8 cellular contexts compared by ENCODE assay signal in the genomic region with DNA sequence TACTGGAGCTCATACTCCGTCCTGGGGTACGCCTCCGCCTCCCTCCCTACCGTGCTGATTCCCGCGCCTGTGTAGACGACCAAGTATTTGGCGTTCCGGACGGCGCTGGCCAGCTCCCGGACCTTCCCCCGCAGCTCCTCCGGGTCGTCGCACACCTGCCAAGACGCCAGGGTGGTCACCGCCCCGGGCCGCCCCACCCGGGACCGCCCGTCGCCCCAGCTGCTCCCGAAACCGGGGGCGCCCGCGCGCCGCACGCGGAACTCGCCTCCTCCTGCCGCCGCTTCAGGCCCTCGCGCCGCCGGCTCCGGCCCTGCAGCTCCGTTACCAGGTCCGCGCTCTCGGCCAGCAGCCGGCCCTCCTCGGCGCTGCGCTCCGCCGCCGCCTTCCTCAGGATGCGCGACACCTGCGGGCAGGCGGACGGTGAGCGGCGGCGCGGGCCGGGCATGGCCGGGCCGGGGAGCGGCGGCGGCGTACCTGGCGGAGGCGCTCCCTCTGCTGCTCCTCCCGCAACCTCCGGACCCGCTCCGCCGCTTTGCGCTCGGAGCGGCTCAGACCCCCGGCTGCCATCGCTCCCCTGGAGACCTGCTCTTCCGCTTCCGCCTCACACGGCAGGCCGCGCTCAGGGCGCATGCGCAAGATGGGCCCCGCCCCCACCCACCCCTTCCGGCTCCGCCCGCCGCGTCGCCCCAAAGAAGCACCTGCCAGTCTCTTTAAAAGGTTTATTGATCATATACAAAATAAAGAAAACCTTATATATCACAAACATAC. TPM values are rescaled to one million over a fixed set of nuclear protein-coding genes. Genes with fewer than 3 reads are reported as not detected.
DNase-seq lines count a peak whose midpoint lies in the region; ATAC-seq and TF ChIP-seq lines count a peak whose summit lies in the region.

A gene with protein sequence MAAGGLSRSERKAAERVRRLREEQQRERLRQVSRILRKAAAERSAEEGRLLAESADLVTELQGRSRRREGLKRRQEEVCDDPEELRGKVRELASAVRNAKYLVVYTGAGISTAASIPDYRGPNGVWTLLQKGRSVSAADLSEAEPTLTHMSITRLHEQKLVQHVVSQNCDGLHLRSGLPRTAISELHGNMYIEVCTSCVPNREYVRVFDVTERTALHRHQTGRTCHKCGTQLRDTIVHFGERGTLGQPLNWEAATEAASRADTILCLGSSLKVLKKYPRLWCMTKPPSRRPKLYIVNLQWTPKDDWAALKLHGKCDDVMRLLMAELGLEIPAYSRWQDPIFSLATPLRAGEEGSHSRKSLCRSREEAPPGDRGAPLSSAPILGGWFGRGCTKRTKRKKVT (minus strand): TSS at position 612 of the 768 bp plus-strand sequence. CDS start 45 bp downstream, at position 567.

- peak within 1 kb of the TSS; percentile 83 for H3K4me3 ChIP-seq in Karpas-422 (ENCODE audit: low read length)

- peak; percentile 73 for DNase-seq in Caki2 (ENCODE audit: low read depth)
- peak; percentile 94 for DNase-seq in Karpas-422
- peak; percentile 87 for DNase-seq in RWPE1 (ENCODE audit: low spot score)
- DNase-seq in activated T-helper 2 cell treated with anti-CD3 and anti-CD28 coated beads, Interferon-gamma antibody, Interleukin-2, Interleukin-4, amounts not matched to agents 10 μg/mL and 5 μg/mL and 100 μg/mL, durations not matched to agents 14 hours and 24 hours and 36 hours (ENCODE audit: low spot score): peak; percentile 76
- DNase-seq in fibroblast of peridontal ligament (ENCODE audit: extremely low read depth): peak; percentile 51
- DNase-seq in stimulated activated naive CD8-positive, alpha-beta T cell treated with anti-CD3 and anti-CD28 coated beads, Interleukin-15, Interleukin-2, amounts not matched to agents 100 U/mL and 50 U/mL, for 24 hours: peak; percentile 86

- CTCF ChIA-PET in RWPE1 (lab: Yijun Ruan, JAX): interaction anchor here (0.7 kb wide), 2 partner anchors 35 to 205 kb away, joined by 3 to 5 read pairs; a partner anchor contains a TSS

- no peaks in the 10 kb centered on the region for H3K27me3 Mint-ChIP-seq in activated T-helper 2 cell treated with anti-CD3 and anti-CD28 coated beads, Interferon-gamma antibody, Interleukin-2, Interleukin-4, amounts not matched to agents 10 μg/mL and 5 μg/mL and 100 μg/mL, durations not matched to agents 14 hours and 24 hours and 36 hours (ENCODE audit: low read depth)
- H3K27me3 Mint-ChIP-seq in nephron (ENCODE audit: low read depth): peaks cover 4% of the 10 kb centered on the region

- peaks cover 64% of the 10 kb centered on the region for H3K36me3 Mint-ChIP-seq in activated T-helper 2 cell treated with anti-CD3 and anti-CD28 coated beads, Interferon-gamma antibody, Interleukin-2, Interleukin-4, amounts not matched to agents 10 μg/mL and 5 μg/mL and 100 μg/mL, durations not matched to agents 14 hours and 24 hours and 36 hours (ENCODE audit: low read depth)
- H3K36me3 Mint-ChIP-seq in nephron (ENCODE audit: low read depth): peaks cover 33% of the 10 kb centered on the region

- peak within 1 kb of the TSS; percentile 81 for H3K9ac ChIP-seq in Karpas-422 (ENCODE audit: low read length)

- peaks cover 33% of the 10 kb centered on the region for H3K79me2 ChIP-seq in Karpas-422 (ENCODE audit: low read length)

- TF ChIP-seq CTCF in RWPE1 (conservative IDR thresholded peaks at IDR 0.05; ENCODE audit: low read depth) (no peak), nephron (IDR thresholded peaks at IDR 0.05; ENCODE audit: unreplicated experiment in 3 of 3) (peak in 1 of 3 experiments; percentile 17)

- no peak within 1 kb of the TSS for H2AFZ ChIP-seq in Karpas-422 (ENCODE audit: low read length)

- no peaks in the 10 kb centered on the region for H3K9me3 Mint-ChIP-seq in activated T-helper 2 cell treated with anti-CD3 and anti-CD28 coated beads, Interferon-gamma antibody, Interleukin-2, Interleukin-4, amounts not matched to agents 10 μg/mL and 5 μg/mL and 100 μg/mL, durations not matched to agents 14 hours and 24 hours and 36 hours
- H3K9me3 Mint-ChIP-seq in nephron: no peaks in the 10 kb centered on the region

- peak; percentile 60 for ATAC-seq in GM21619 (IDR thresholded peaks at IDR 0.05; ENCODE audit: unreplicated experiment)
- ATAC-seq in stimulated activated naive CD8-positive, alpha-beta T cell treated with anti-CD3 and anti-CD28 coated beads, Interleukin-15, Interleukin-2, amounts not matched to agents 100 U/mL and 50 U/mL, for 24 hours: peak; percentile 73

- H3K4me3 Mint-ChIP-seq in activated T-helper 2 cell treated with anti-CD3 and anti-CD28 coated beads, Interferon-gamma antibody, Interleukin-2, Interleukin-4, amounts not matched to agents 10 μg/mL and 5 μg/mL and 100 μg/mL, durations not matched to agents 14 hours and 24 hours and 36 hours (ENCODE audit: low read depth): peak within 1 kb of the TSS; percentile 92
- peak within 1 kb of the TSS; percentile 85 to 88 (median 87) for H3K4me3 Mint-ChIP-seq in nephron

- H4K20me1 ChIP-seq in Karpas-422 (ENCODE audit: insufficient read depth, low read depth, low read length): peaks cover 17% of the 10 kb centered on the region; the same call in 1 of the 2 replicates

- in situ Hi-C loops in Caki2 (cut with HindIII; ENCODE audit: low pct_unique_long_range_greater_than_20kb, low sequenced_read_pairs): no loop called here

- H3K4me2 ChIP-seq in Karpas-422 (ENCODE audit: low read depth, low read length, poor library complexity, severe bottlenecking): peak within 1 kb of the TSS; percentile 92

- H3K27ac ChIP-seq in Karpas-422 (ENCODE audit: low read length): no peak within 1 kb of the TSS
- H3K27ac ChIP-seq in RWPE1: peak within 1 kb of the TSS; percentile 98

- H3K4me1 Mint-ChIP-seq in activated T-helper 2 cell treated with anti-CD3 and anti-CD28 coated beads, Interferon-gamma antibody, Interleukin-2, Interleukin-4, amounts not matched to agents 10 μg/mL and 5 μg/mL and 100 μg/mL, durations not matched to agents 14 hours and 24 hours and 36 hours (ENCODE audit: low read depth): peaks cover 18% of the 10 kb centered on the region
- peaks cover 12% of the 10 kb centered on the region for H3K4me1 Mint-ChIP-seq in nephron

- peaks cover 12% of the 10 kb centered on the region for H3K4me1 ChIP-seq in Karpas-422 (ENCODE audit: low read length)

- POLR2A ChIA-PET in RWPE1 (lab: Yijun Ruan, JAX; ENCODE audit: low non-redundant PET): interaction anchor here (0.5 to 1.1 kb wide), 4 partner anchors 9 to 305 kb away, joined by 3 read pairs; no protein-coding TSS in a partner anchor

- H3K9me2 ChIP-seq in Karpas-422 (replicated peaks; ENCODE audit: insufficient read depth, low read length): no peaks in the 10 kb centered on the region

- no peaks in the 10 kb centered on the region for H3K9me3 ChIP-seq in Karpas-422 (ENCODE audit: low read length)

- H3K27ac Mint-ChIP-seq in activated T-helper 2 cell treated with anti-CD3 and anti-CD28 coated beads, Interferon-gamma antibody, Interleukin-2, Interleukin-4, amounts not matched to agents 10 μg/mL and 5 μg/mL and 100 μg/mL, durations not matched to agents 14 hours and 24 hours and 36 hours: peak within 1 kb of the TSS; percentile 78
- H3K27ac Mint-ChIP-seq in nephron: peak within 1 kb of the TSS in 1 of 3 experiments; percentile 23

- peaks cover 9% of the 10 kb centered on the region; the same call in 1 of the 2 replicates for H3K36me3 ChIP-seq in Karpas-422 (ENCODE audit: insufficient read depth, low read length)

- H3K27me3 ChIP-seq in Karpas-422 (ENCODE audit: low read length): no peaks in the 10 kb centered on the region

- intact Hi-C loops in activated T-helper 2 cell treated with anti-CD3 and anti-CD28 coated beads, Interferon-gamma antibody, Interleukin-2, Interleukin-4, amounts not matched to agents 10 μg/mL and 5 μg/mL and 100 μg/mL, durations not matched to agents 14 hours and 24 hours and 36 hours (cut with micrococcal nuclease): loop anchor here (1.0 to 2.0 kb wide), 2 partner anchors 10 to 25 kb away; a partner anchor contains a TSS

RNA-seq across cellular contexts. Expression of the gene that starts here (rescaled TPM):
- total RNA-seq in Caki2 (2014; rRNA removed; shearing (Covaris generic); ENCODE audit: low replicate concordance): 46.1 and 67.8 TPM in 2 replicates
- total RNA-seq in Karpas-422 (2014; rRNA removed; shearing (Covaris generic); ENCODE audit: low replicate concordance): 19.6 and 33.7 TPM in 2 replicates
- 50.2 and 55.7 TPM in 2 replicates for total RNA-seq in activated T-helper 2 cell treated with anti-CD3 and anti-CD28 coated beads, Interferon-gamma antibody, Interleukin-2, Interleukin-4, amounts not matched to agents 10 μg/mL and 5 μg/mL and 100 μg/mL, durations not matched to agents 14 hours and 24 hours and 36 hours
